In genomic region chr13:42041684-42042035, GRCh38 we compare ENCODE assay signal across 8 cellular contexts. TPM values are rescaled to one million over a fixed set of nuclear protein-coding genes. Genes with fewer than 3 reads are reported as not detected.
DNase-seq lines count a peak whose midpoint lies in the region; ATAC-seq and TF ChIP-seq lines count a peak whose summit lies in the region.

No MANE protein-coding gene starts in this region.

- H3K9me3 ChIP-seq in SJSA1 (replicated peaks) = no peaks in the 10 kb centered on the region; the same call in 1 of the 2 replicates
- H3K9me3 ChIP-seq in endocrine pancreas (ENCODE audit: control insufficient read depth, low read length) = no peaks in the 10 kb centered on the region
- no peaks in the 10 kb centered on the region for H3K9me3 ChIP-seq in thyroid gland

- ATAC-seq in HG03196 (IDR thresholded peaks at IDR 0.05; ENCODE audit: unreplicated experiment) = peak; percentile 25
- ATAC-seq in GM18861 (IDR thresholded peaks at IDR 0.05; ENCODE audit: unreplicated experiment) = no peak

- H3K4me3 ChIP-seq in SJSA1 (peak overlapping the region; percentile 87), endocrine pancreas (ENCODE audit: control insufficient read depth, insufficient read depth, low read length) (peak overlapping the region; percentile 78), thyroid gland (replicated peaks in 1 of 3) (peak overlapping the region; percentile 27 to 90 (median 56))

- DNase-seq in stimulated activated CD4-positive, alpha-beta T cell treated with anti-CD3 and anti-CD28 coated beads, Interleukin-4, amount 100 ng/mL, for 24 hours = peak; percentile 7
- no peak for DNase-seq in stimulated activated CD4-positive, alpha-beta T cell treated with anti-CD3 and anti-CD28 coated beads, Interleukin-2, amount 100 ng/mL, for 48 hours
- DNase-seq in SJSA1 (ENCODE audit: low read depth in 1 of 2, low spot score in 2 of 2) (peak; percentile 63 to 66), lung microvascular endothelial cell (ENCODE audit: low read depth in 2 of 2) (peak; percentile 51 to 77), thyroid gland (peak; percentile 70 to 77)

- intact Hi-C loops in thyroid gland (cut with DNase I) = no loop called here

- peak in 3 of 6 experiments; percentile 39 to 55 (median 54) for TF ChIP-seq CTCF in thyroid gland (IDR thresholded peaks at IDR 0.05)

- H3K4me1 ChIP-seq in SJSA1 (replicated peaks) = peaks cover 21% of the 10 kb centered on the region
- no peaks in the 10 kb centered on the region for H3K4me1 ChIP-seq in endocrine pancreas (ENCODE audit: control insufficient read depth, insufficient read depth, low read length)
- H3K4me1 ChIP-seq in thyroid gland = peaks cover 0 to 4% of the 10 kb centered on the region in 2 donors

- 2 to 5% methylated on average over 16 of the region's 16 CpGs for WGBS in thyroid gland, 2 donors

- H3K27ac ChIP-seq in SJSA1 (peak overlapping the region; percentile 27; the same call in 1 of the 2 replicates), thyroid gland (peak overlapping the region; percentile 10 to 99 (median 34))

- H3K9ac ChIP-seq in endocrine pancreas (ENCODE audit: control insufficient read depth, insufficient read depth, low read length) = peak overlapping the region; percentile 47

- no peaks in the 10 kb centered on the region for H3K27me3 ChIP-seq in SJSA1 (replicated peaks)
- H3K27me3 ChIP-seq in endocrine pancreas (ENCODE audit: control insufficient read depth, insufficient read depth, low read length) = no peaks in the 10 kb centered on the region
- H3K27me3 ChIP-seq in thyroid gland = no peaks in the 10 kb centered on the region

- H3K36me3 ChIP-seq in SJSA1 (peaks cover 8% of the 10 kb centered on the region; the same call in 1 of the 2 replicates), endocrine pancreas (ENCODE audit: control insufficient read depth, insufficient read depth, low read length) (no peaks in the 10 kb centered on the region), thyroid gland (no peaks in the 10 kb centered on the region)

- TF ChIP-seq POLR2A in thyroid gland (IDR thresholded peaks at IDR 0.05) = no peak

RNA-seq across cellular contexts. Expression of gene DGKH, which starts 6.8 kb away (rescaled TPM):
- 5.6 and 11.3 TPM in 2 replicates for total RNA-seq in SJSA1 (2014; rRNA removed; shearing (Covaris generic))
- total RNA-seq in lung microvascular endothelial cell (9.8 and 16.7 TPM in 2 replicates), thyroid gland (10 to 100 TPM in 3 of 4 donors, 1 to 10 TPM in 1; 7.9 to 15.9 (median 12.4) TPM)

Comparison
In these comparisons a context has a peak if more than half of its experiments do, and no peak if none do; other contexts are left out.
1. DNase-seq: peak in stimulated activated CD4-positive, alpha-beta T cell treated with anti-CD3 and anti-CD28 coated beads, Interleukin-4, amount 100 ng/mL, for 24 hours (single experiment), SJSA1 (2 of 2), lung microvascular endothelial cell (2 of 2) and thyroid gland (2 of 2); none in stimulated activated CD4-positive, alpha-beta T cell treated with anti-CD3 and anti-CD28 coated beads, Interleukin-2, amount 100 ng/mL, for 48 hours (0 of 2).
2. Peak in every context shown above with its lines, with median percentiles within 50 percentile points of each other: H3K4me3 ChIP-seq.